Comparison of ENCODE assay signal across 22 cellular contexts in the genomic region with DNA sequence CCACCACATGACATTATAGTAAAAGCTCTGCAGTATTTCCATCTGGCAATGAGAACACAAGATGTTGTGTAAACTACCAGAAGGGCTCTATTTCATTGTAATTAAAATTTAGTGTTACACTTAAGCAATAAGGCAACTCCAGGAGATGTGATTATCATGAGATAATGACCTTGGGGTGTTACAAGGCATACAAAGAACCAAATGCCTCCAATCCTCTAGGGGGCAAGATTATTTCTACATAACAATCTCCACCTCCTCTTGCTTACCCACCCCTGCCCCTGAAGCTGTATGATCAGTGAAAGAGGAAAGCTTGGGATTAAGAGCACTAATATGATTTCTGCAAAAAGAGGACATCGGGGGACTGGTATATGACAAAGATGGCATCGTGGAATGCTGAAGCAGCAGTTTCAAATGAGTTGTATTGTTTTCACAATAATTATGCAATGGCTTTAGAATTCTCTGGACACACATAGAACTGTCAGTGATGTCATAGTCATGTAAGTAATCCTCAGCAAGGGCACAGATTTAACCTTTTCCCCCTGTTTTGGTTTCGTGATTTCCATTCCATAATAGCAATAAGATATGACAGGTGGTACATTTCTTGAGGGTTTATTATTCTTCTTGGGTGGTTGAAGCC.
DNase-seq lines count a peak whose midpoint lies in the region; ATAC-seq and TF ChIP-seq lines count a peak whose summit lies in the region.
"Had no signal": no experiment of that assay in that cellular context is flagged by ENCODE, and none has a peak within 500 bp of the region (broad histone marks: within the 10 kb centered on the region; RNA-seq: fewer than 3 reads in every experiment).

No MANE protein-coding gene starts in this region.

- DNase-seq in A673 (ENCODE audit: low spot score), result peak; percentile 3
- no peak for DNase-seq in WTC11 (ENCODE audit: low spot score)
- DNase-seq in NCI-H187 (lab: John Stamatoyannopoulos, UW), result no peak
- no peak for DNase-seq in activated gamma-delta T cell treated with Interleukin-2 at 50 U/mL for 16 hours
- DNase-seq in HuH-7.5 (ENCODE audit: low spot score), result no peak
- DNase-seq: activated CD8-positive, alpha-beta T cell treated with anti-CD3 and anti-CD28 coated beads for 36 hours; activated effector memory CD4-positive, alpha-beta T cell treated with Interleukin-2 at 50 U/mL for 16 hours; COR-L47; DMS79; dorsolateral prefrontal cortex; GF-D8; KBM-7; NCI-H146; NCI-H774; spleen; T-helper 17 cell; tibial artery had no signal

- ATAC-seq in WTC11, result peak; percentile 87
- no peak for ATAC-seq in HG03108 (IDR thresholded peaks at IDR 0.05; ENCODE audit: unreplicated experiment)
- ATAC-seq: activated CD8-positive, alpha-beta T cell treated with anti-CD3 and anti-CD28 coated beads for 36 hours; SK-N-SH treated with all-trans-retinoic acid at 6 μM for 48 hours; T-helper 17 cell had no signal

- peaks cover 17% of the 10 kb centered on the region for H3K4me1 Mint-ChIP-seq in WTC11
- H3K4me1 Mint-ChIP-seq: T-helper 17 cell had no signal

- no peaks in the 10 kb centered on the region for H3K36me3 ChIP-seq in A673 (ENCODE audit: insufficient read depth, low read length, poor library complexity, severe bottlenecking)
- no peaks in the 10 kb centered on the region for H3K36me3 ChIP-seq in HUES48 (ENCODE audit: control insufficient read depth, insufficient read depth, low read length)
- H3K36me3 ChIP-seq in iPS-20b (ENCODE audit: insufficient read depth, low read depth, low read length), result no peaks in the 10 kb centered on the region
- H3K36me3 ChIP-seq: spleen, tibial artery had no signal

- CTCF ChIA-PET in A673 (lab: Charles Lee), result no interaction called here
- CTCF ChIA-PET in WTC11 (lab: Charles Lee), result no interaction called here

- peaks cover 19% of the 10 kb centered on the region for H3K27me3 Mint-ChIP-seq in WTC11 (ENCODE audit: low read depth)
- H3K27me3 Mint-ChIP-seq: activated CD8-positive, alpha-beta T cell treated with anti-CD3 and anti-CD28 coated beads for 36 hours; T-helper 17 cell had no signal

- H3K27ac Mint-ChIP-seq in WTC11, result no peak overlapping the region
- H3K27ac Mint-ChIP-seq: activated CD8-positive, alpha-beta T cell treated with anti-CD3 and anti-CD28 coated beads for 36 hours; T-helper 17 cell had no signal

- H3K9ac ChIP-seq in HUES48 (ENCODE audit: low read depth, low read length) (no peak overlapping the region), iPS-20b (ENCODE audit: low read depth, low read length) (no peak overlapping the region)
- H3K9ac ChIP-seq: parathyroid adenoma had no signal

- POLR2A ChIA-PET in A673 (lab: Charles Lee; ENCODE audit: low non-redundant PET) (no interaction called here), WTC11 (lab: Charles Lee) (no interaction called here)

- no peaks in the 10 kb centered on the region for H3K36me3 Mint-ChIP-seq in WTC11

- H3K27ac ChIP-seq in A673 (ENCODE audit: low read depth, low read length, poor library complexity, severe bottlenecking) (no peak overlapping the region), HUES48 (ENCODE audit: low read depth, low read length) (peak overlapping the region; percentile 67), iPS-20b (ENCODE audit: low read length) (no peak overlapping the region)
- H3K27ac ChIP-seq: dorsolateral prefrontal cortex, parathyroid adenoma, spleen, tibial artery had no signal

- H3K4me3 Mint-ChIP-seq in WTC11, result no peak overlapping the region
- H3K4me3 Mint-ChIP-seq: activated CD8-positive, alpha-beta T cell treated with anti-CD3 and anti-CD28 coated beads for 36 hours; T-helper 17 cell had no signal

- no TSS peak for BruUV-seq in A673 (replicated peaks; lab: Mats Ljungman, UMichigan)

- TF ChIP-seq CTCF in A673 (conservative IDR thresholded peaks at IDR 0.05; ENCODE audit: low read depth, low read length), result no peak
- TF ChIP-seq CTCF in WTC11 (IDR thresholded peaks at IDR 0.05), result no peak

- H3K4me1 ChIP-seq in A673 (ENCODE audit: insufficient read depth, low read length, poor library complexity, severe bottlenecking) (no peaks in the 10 kb centered on the region), HUES48 (ENCODE audit: control insufficient read depth, insufficient read depth, low read length) (peaks cover 19% of the 10 kb centered on the region), iPS-20b (ENCODE audit: insufficient read depth, low read length) (peaks cover 22% of the 10 kb centered on the region; the same call in 1 of the 2 replicates)
- H3K4me1 ChIP-seq: parathyroid adenoma, spleen, tibial artery had no signal

- H3K27me3 ChIP-seq in A673 (replicated peaks; ENCODE audit: insufficient read depth, low read depth, low read length, poor library complexity), result peaks cover 42% of the 10 kb centered on the region
- no peaks in the 10 kb centered on the region for H3K27me3 ChIP-seq in HUES48 (ENCODE audit: control insufficient read depth, insufficient read depth, low read length)
- H3K27me3 ChIP-seq in iPS-20b (ENCODE audit: insufficient read depth, low read length), result no peaks in the 10 kb centered on the region; the same call in 1 of the 2 replicates
- H3K27me3 ChIP-seq: dorsolateral prefrontal cortex, spleen, tibial artery had no signal

- H3K9me3 ChIP-seq in A673 (ENCODE audit: low read depth, low read length, poor library complexity, severe bottlenecking) (no peaks in the 10 kb centered on the region), HUES48 (ENCODE audit: control insufficient read depth, insufficient read depth, low read length) (no peaks in the 10 kb centered on the region), iPS-20b (ENCODE audit: insufficient read depth, low read depth, low read length) (no peaks in the 10 kb centered on the region)
- H3K9me3 ChIP-seq: spleen, tibial artery had no signal

- H3K4me3 ChIP-seq in A673 (ENCODE audit: low read depth, low read length, poor library complexity, severe bottlenecking), result no peak overlapping the region
- no peak overlapping the region for H3K4me3 ChIP-seq in HUES48 (ENCODE audit: low read depth, low read length)
- peak overlapping the region; percentile 43 for H3K4me3 ChIP-seq in iPS-20b (ENCODE audit: low read length)
- H3K4me3 ChIP-seq: dorsolateral prefrontal cortex, spleen, tibial artery had no signal

- no peaks in the 10 kb centered on the region for H3K9me3 Mint-ChIP-seq in WTC11
- H3K9me3 Mint-ChIP-seq: activated CD8-positive, alpha-beta T cell treated with anti-CD3 and anti-CD28 coated beads for 36 hours had no signal

- intact Hi-C loops in A673 (cut with micrococcal nuclease; ENCODE audit: unreplicated experiment), result no loop called here

TF ChIP-seq in WTC11, 78 proteins besides CTCF, POLR2A, EP300 and RAD21 (continues in another document):
- TF ChIP-seq, protein P1, sequence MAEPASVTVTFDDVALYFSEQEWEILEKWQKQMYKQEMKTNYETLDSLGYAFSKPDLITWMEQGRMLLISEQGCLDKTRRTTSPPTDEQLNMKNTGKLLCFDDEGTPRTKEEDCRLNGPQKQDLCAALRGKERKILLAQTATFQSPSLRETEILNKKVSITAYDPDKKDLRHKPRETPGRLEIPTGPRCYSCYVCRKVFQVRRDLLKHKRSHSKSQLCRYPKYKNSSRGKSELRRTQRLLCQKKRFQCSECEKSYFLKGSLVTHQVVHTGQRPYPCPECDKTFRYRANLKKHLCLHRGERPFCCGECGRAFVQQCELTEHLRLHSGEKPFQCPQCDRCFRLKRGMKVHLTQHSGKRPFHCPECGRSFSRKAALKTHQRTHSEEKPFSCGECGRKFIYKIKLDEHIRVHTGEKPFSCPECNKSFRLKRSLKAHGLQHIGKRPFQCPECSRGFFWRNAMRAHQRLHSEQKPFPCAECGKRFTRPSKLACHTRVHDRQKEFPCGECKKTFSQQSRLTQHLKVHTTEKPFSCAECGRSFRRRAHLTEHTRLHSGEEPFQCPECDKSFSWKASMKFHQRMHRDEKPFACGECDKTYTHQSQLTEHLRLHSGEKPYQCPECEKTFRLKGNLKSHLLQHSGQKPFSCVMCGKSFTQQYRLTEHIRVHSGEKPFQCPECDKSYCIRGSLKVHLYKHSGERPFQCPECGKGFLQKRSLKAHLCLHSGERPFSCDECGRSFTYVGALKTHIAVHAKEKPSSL (CRISPR knock-in tag; conservative IDR thresholded peaks at IDR 0.05), result no peak
- TF ChIP-seq, protein P2, sequence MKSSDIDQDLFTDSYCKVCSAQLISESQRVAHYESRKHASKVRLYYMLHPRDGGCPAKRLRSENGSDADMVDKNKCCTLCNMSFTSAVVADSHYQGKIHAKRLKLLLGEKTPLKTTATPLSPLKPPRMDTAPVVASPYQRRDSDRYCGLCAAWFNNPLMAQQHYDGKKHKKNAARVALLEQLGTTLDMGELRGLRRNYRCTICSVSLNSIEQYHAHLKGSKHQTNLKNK (CRISPR knock-in tag; IDR thresholded peaks at IDR 0.05), result no peak
- TF ChIP-seq, protein P3, sequence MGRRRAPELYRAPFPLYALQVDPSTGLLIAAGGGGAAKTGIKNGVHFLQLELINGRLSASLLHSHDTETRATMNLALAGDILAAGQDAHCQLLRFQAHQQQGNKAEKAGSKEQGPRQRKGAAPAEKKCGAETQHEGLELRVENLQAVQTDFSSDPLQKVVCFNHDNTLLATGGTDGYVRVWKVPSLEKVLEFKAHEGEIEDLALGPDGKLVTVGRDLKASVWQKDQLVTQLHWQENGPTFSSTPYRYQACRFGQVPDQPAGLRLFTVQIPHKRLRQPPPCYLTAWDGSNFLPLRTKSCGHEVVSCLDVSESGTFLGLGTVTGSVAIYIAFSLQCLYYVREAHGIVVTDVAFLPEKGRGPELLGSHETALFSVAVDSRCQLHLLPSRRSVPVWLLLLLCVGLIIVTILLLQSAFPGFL (CRISPR knock-in tag; IDR thresholded peaks at IDR 0.05; ENCODE audit: borderline replicate concordance), result no peak
- TF ChIP-seq, protein P4, sequence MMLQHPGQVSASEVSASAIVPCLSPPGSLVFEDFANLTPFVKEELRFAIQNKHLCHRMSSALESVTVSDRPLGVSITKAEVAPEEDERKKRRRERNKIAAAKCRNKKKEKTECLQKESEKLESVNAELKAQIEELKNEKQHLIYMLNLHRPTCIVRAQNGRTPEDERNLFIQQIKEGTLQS (CRISPR knock-in tag; conservative IDR thresholded peaks at IDR 0.05), result no peak
- no peak for TF ChIP-seq ZNF263 (CRISPR knock-in tag; IDR thresholded peaks at IDR 0.05; ENCODE audit: low read depth)
- no peak for TF ChIP-seq JUN (CRISPR knock-in tag; IDR thresholded peaks at IDR 0.05)
- TF ChIP-seq, protein P5, sequence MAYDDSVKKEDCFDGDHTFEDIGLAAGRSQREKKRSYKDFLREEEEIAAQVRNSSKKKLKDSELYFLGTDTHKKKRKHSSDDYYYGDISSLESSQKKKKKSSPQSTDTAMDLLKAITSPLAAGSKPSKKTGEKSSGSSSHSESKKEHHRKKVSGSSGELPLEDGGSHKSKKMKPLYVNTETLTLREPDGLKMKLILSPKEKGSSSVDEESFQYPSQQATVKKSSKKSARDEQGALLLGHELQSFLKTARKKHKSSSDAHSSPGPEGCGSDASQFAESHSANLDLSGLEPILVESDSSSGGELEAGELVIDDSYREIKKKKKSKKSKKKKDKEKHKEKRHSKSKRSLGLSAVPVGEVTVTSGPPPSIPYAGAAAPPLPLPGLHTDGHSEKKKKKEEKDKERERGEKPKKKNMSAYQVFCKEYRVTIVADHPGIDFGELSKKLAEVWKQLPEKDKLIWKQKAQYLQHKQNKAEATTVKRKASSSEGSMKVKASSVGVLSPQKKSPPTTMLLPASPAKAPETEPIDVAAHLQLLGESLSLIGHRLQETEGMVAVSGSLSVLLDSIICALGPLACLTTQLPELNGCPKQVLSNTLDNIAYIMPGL (CRISPR knock-in tag; IDR thresholded peaks at IDR 0.05), result no peak
